ENCODE assay signal across 12 cellular contexts in the genomic region with DNA sequence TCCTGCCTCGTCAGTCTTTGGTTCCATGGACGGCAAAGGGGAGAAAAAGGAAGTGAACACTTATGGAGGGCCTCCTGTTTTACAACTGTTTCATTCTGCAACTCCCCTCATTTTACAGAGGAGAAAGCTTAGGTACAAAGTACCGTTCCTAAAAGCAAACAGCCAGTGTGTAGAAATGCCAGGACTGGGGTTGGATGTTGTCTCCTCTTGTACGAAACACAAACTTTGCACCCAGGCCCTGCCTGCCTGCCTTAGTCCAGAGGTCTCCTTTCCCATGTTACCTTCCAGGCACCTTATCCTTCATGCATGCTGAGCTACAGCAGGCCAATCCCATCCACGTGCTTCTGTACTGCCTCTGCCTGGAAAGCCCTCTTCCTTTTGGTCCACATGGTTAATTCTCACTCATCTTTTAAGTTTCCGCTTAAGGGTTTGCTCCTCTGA.
DNase-seq lines count a peak whose midpoint lies in the region; ATAC-seq and TF ChIP-seq lines count a peak whose summit lies in the region.
"Had no signal": no experiment of that assay in that cellular context is flagged by ENCODE, and none has a peak within 500 bp of the region (broad histone marks: within the 10 kb centered on the region; RNA-seq: fewer than 3 reads in every experiment).

No MANE protein-coding gene starts in this region.

- no peaks in the 10 kb centered on the region for H3K36me3 ChIP-seq in skeletal muscle tissue (ENCODE audit: control insufficient read depth in 3 of 3, insufficient read depth in 3 of 3, low read length in 3 of 3)
- H3K36me3 ChIP-seq in upper lobe of right lung: no peaks in the 10 kb centered on the region
- H3K36me3 ChIP-seq: right atrium auricular region had no signal

- H3K4me1 ChIP-seq in skeletal muscle tissue (ENCODE audit: control insufficient read depth in 3 of 3, insufficient read depth in 3 of 3, low read length in 3 of 3): peaks cover 0 to 25% (median 6%) of the 10 kb centered on the region in 3 donors
- no peaks in the 10 kb centered on the region for H3K4me1 ChIP-seq in upper lobe of right lung

- H3K36me3 Mint-ChIP-seq in T-helper 2 cell treated with Interferon-gamma antibody and Interleukin-4, amounts not matched to agents 5 μg/mL and 100 μg/mL, for 36 hours (ENCODE audit: low read depth): peaks cover 14% of the 10 kb centered on the region
- H3K36me3 Mint-ChIP-seq in IgD-negative memory B cell: peaks cover 3% of the 10 kb centered on the region
- peaks cover 4% of the 10 kb centered on the region for H3K36me3 Mint-ChIP-seq in activated naive CD8-positive, alpha-beta T cell treated with anti-CD3 and anti-CD28 coated beads for 36 hours

- TF ChIP-seq CTCF in upper lobe of right lung (IDR thresholded peaks at IDR 0.05): no peak

- no peak overlapping the region for H3K9ac ChIP-seq in skeletal muscle tissue (ENCODE audit: low read depth in 1 of 3, low read length in 3 of 3)

- peak overlapping the region; percentile 97 for H3K27ac Mint-ChIP-seq in T-helper 2 cell treated with Interferon-gamma antibody and Interleukin-4, amounts not matched to agents 5 μg/mL and 100 μg/mL, for 36 hours
- H3K27ac Mint-ChIP-seq in IgD-negative memory B cell: peak overlapping the region; percentile 84 to 94 (median 91)
- peak overlapping the region; percentile 95 for H3K27ac Mint-ChIP-seq in activated naive CD8-positive, alpha-beta T cell treated with anti-CD3 and anti-CD28 coated beads for 36 hours

- no peak for DNase-seq in T-helper 2 cell treated with Interferon-gamma antibody and Interleukin-4, amounts not matched to agents 5 μg/mL and 100 μg/mL, for 36 hours (ENCODE audit: low spot score)
- DNase-seq in T-helper 2 cell: no peak
- no peak for DNase-seq in activated naive CD8-positive, alpha-beta T cell treated with anti-CD3 and anti-CD28 coated beads for 36 hours
- DNase-seq in upper lobe of right lung: no peak
- DNase-seq: heart right ventricle, IMR-90, NCI-H446 had no signal

- ATAC-seq in upper lobe of right lung (no peak), GM21723 (IDR thresholded peaks at IDR 0.05; ENCODE audit: unreplicated experiment) (no peak), GM21390 (IDR thresholded peaks at IDR 0.05; ENCODE audit: unreplicated experiment) (no peak)

- H3K27me3 ChIP-seq in skeletal muscle tissue (ENCODE audit: control insufficient read depth in 3 of 3, insufficient read depth in 3 of 3, low read length in 3 of 3): no peaks in the 10 kb centered on the region
- no peaks in the 10 kb centered on the region for H3K27me3 ChIP-seq in upper lobe of right lung
- H3K27me3 ChIP-seq: heart right ventricle, right atrium auricular region had no signal

- H3K9me3 ChIP-seq in skeletal muscle tissue (ENCODE audit: control insufficient read depth in 3 of 3, low read length in 3 of 3) (no peaks in the 10 kb centered on the region), upper lobe of right lung (no peaks in the 10 kb centered on the region)
- H3K9me3 ChIP-seq: heart right ventricle, right atrium auricular region had no signal

- H3K4me3 ChIP-seq in skeletal muscle tissue (ENCODE audit: low read length in 3 of 3) (no peak overlapping the region), upper lobe of right lung (no peak overlapping the region)
- H3K4me3 ChIP-seq: heart right ventricle, right atrium auricular region had no signal

- peaks cover 8% of the 10 kb centered on the region for H3K9me3 Mint-ChIP-seq in T-helper 2 cell treated with Interferon-gamma antibody and Interleukin-4, amounts not matched to agents 5 μg/mL and 100 μg/mL, for 36 hours
- no peaks in the 10 kb centered on the region for H3K9me3 Mint-ChIP-seq in IgD-negative memory B cell
- peaks cover 2% of the 10 kb centered on the region for H3K9me3 Mint-ChIP-seq in activated naive CD8-positive, alpha-beta T cell treated with anti-CD3 and anti-CD28 coated beads for 36 hours

- H3K27me3 Mint-ChIP-seq in T-helper 2 cell treated with Interferon-gamma antibody and Interleukin-4, amounts not matched to agents 5 μg/mL and 100 μg/mL, for 36 hours (ENCODE audit: low read depth): peaks cover 5% of the 10 kb centered on the region
- no peaks in the 10 kb centered on the region for H3K27me3 Mint-ChIP-seq in IgD-negative memory B cell
- no peaks in the 10 kb centered on the region for H3K27me3 Mint-ChIP-seq in activated naive CD8-positive, alpha-beta T cell treated with anti-CD3 and anti-CD28 coated beads for 36 hours

- H3K27ac ChIP-seq in skeletal muscle tissue (ENCODE audit: low read depth, low read length) (peak overlapping the region; percentile 27), upper lobe of right lung (no peak overlapping the region)
- H3K27ac ChIP-seq: right atrium auricular region had no signal

- intact Hi-C loops in upper lobe of right lung (cut with DNase I): no loop called here

- H3K4me3 Mint-ChIP-seq in T-helper 2 cell treated with Interferon-gamma antibody and Interleukin-4, amounts not matched to agents 5 μg/mL and 100 μg/mL, for 36 hours: peak overlapping the region; percentile 67
- H3K4me3 Mint-ChIP-seq in IgD-negative memory B cell: peak overlapping the region; percentile 65 to 92 (median 80)
- peak overlapping the region; percentile 73 for H3K4me3 Mint-ChIP-seq in activated naive CD8-positive, alpha-beta T cell treated with anti-CD3 and anti-CD28 coated beads for 36 hours

- peaks cover 45% of the 10 kb centered on the region for H3K4me1 Mint-ChIP-seq in T-helper 2 cell treated with Interferon-gamma antibody and Interleukin-4, amounts not matched to agents 5 μg/mL and 100 μg/mL, for 36 hours (ENCODE audit: low read depth)
- H3K4me1 Mint-ChIP-seq in IgD-negative memory B cell: peaks cover 41 to 52% (median 43%) of the 10 kb centered on the region in 3 donors
- peaks cover 41% of the 10 kb centered on the region for H3K4me1 Mint-ChIP-seq in activated naive CD8-positive, alpha-beta T cell treated with anti-CD3 and anti-CD28 coated beads for 36 hours
